1 cellular context compared by ENCODE assay signal in genomic region chr12:53008760-53009159, GRCh38.
A peak's percentile ranks its signal among the peaks of the same experiment; 100 is the strongest.
TF ChIP-seq lines count a peak whose summit lies in the region.

No MANE protein-coding gene starts in this region.

TF ChIP-seq in HEK293, 187 proteins besides CTCF, POLR2A, EP300 and RAD21 (continued from another document):
- TF ChIP-seq ZNF121 (tag by site-specific recombination; IDR thresholded peaks at IDR 0.05) (peak; percentile 51; the same call in 1 of the 2 replicates), ZNF394 (tag by site-specific recombination; IDR thresholded peaks at IDR 0.05; ENCODE audit: borderline replicate concordance) (peak; percentile 84; the same call in 1 of the 2 replicates)
